9 cellular contexts compared by ENCODE assay signal in genomic region chr7:100434297-100435144, GRCh38. TPM values are rescaled to one million over a fixed set of nuclear protein-coding genes. Genes with fewer than 3 reads are reported as not detected.
DNase-seq lines count a peak whose midpoint lies in the region; TF ChIP-seq lines count a peak whose summit lies in the region.
"Had no signal": no experiment of that assay in that cellular context is flagged by ENCODE, and none has a peak within 500 bp of the region (broad histone marks: within the 10 kb centered on the region; RNA-seq: fewer than 3 reads in every experiment).

No MANE protein-coding gene starts in this region.

- peaks cover 43% of the 10 kb centered on the region for H3K36me3 ChIP-seq in HUES64 (ENCODE audit: insufficient read depth, low read length)
- H3K36me3 ChIP-seq in breast epithelium: no peaks in the 10 kb centered on the region
- H3K36me3 ChIP-seq in mucosa of stomach (ENCODE audit: control insufficient read depth, insufficient read depth, low read length): peaks cover 6% of the 10 kb centered on the region

- no peaks in the 10 kb centered on the region for H3K27me3 ChIP-seq in HUES64 (ENCODE audit: insufficient read depth, low read length)
- H3K27me3 ChIP-seq in breast epithelium: no peaks in the 10 kb centered on the region
- H3K27me3 ChIP-seq in mucosa of stomach (ENCODE audit: control insufficient read depth, insufficient read depth, low read length): no peaks in the 10 kb centered on the region

- H3K4me3 ChIP-seq in AG10803 (ENCODE audit: low read length) (peak overlapping the region; percentile 86), HUES64 (ENCODE audit: low read length) (peak overlapping the region; percentile 82), breast epithelium (peak overlapping the region in 2 of 3 donors; percentile 85 to 96), mucosa of stomach (ENCODE audit: low read length) (no peak overlapping the region)

- no peak for TF ChIP-seq POLR2A in breast epithelium (IDR thresholded peaks at IDR 0.05)

- peak overlapping the region; percentile 85; the same call in 1 of the 2 replicates for H3K9ac ChIP-seq in HUES64 (ENCODE audit: low read depth, low read length)
- peak overlapping the region; percentile 87 for H3K9ac ChIP-seq in mucosa of stomach (ENCODE audit: low read length)

- TF ChIP-seq CTCF in AG10803 (conservative IDR thresholded peaks at IDR 0.05; ENCODE audit: low read length): no peak
- TF ChIP-seq CTCF in breast epithelium (IDR thresholded peaks at IDR 0.05): no peak

- DNase-seq in AG10803 (ENCODE audit: low read depth) (no peak), breast epithelium (ENCODE audit: low spot score in 2 of 2) (no peak), EL (no peak), NCI-H345 treated with DMSO at 0.1 percent for 48 hours (lab: John Stamatoyannopoulos, UW; ENCODE audit: unreplicated experiment) (no peak), NCI-H1417 treated with DMSO at 0.1 percent for 48 hours (lab: John Stamatoyannopoulos, UW) (no peak), germinal center (ENCODE audit: low spot score) (no peak)
- DNase-seq: NCI-H526 treated with DMSO at 0.1 percent for 48 hours had no signal

- H3K4me1 ChIP-seq in HUES64 (ENCODE audit: insufficient read depth, low read length): peaks cover 9% of the 10 kb centered on the region; the same call in 1 of the 2 replicates
- peaks cover 8 to 33% of the 10 kb centered on the region in 2 donors for H3K4me1 ChIP-seq in breast epithelium
- H3K4me1 ChIP-seq in mucosa of stomach (ENCODE audit: control insufficient read depth, insufficient read depth, low read length): peaks cover 33% of the 10 kb centered on the region

- WGBS in HUES64: 90% methylated on average over 22 of the region's 22 CpGs

- H3K27ac ChIP-seq in HUES64 (ENCODE audit: low read depth, low read length): peak overlapping the region; percentile 90
- peak overlapping the region; percentile 96 to 100 for H3K27ac ChIP-seq in breast epithelium

- intact Hi-C loops in breast epithelium (cut with DNase I; ENCODE audit: low total_unique reads): no loop called here

- no peaks in the 10 kb centered on the region for H3K9me3 ChIP-seq in HUES64 (ENCODE audit: insufficient read depth, low read depth, low read length)
- no peaks in the 10 kb centered on the region for H3K9me3 ChIP-seq in breast epithelium
- H3K9me3 ChIP-seq in mucosa of stomach (ENCODE audit: control insufficient read depth, low read length): no peaks in the 10 kb centered on the region

RNA-seq across cellular contexts. Expression of gene PPP1R35, which starts 1.8 kb away (rescaled TPM):
- 27.4 TPM for polyA plus RNA-seq in HUES64 (2013, experiment 1 of 2)
- 41.0 TPM for polyA plus RNA-seq in HUES64 (2013, experiment 2 of 2)
- total RNA-seq in breast epithelium: 10 to 100 TPM; 14.1 to 42.6 (median 32.6) TPM

RNA-seq across cellular contexts. Expression of gene MEPCE, which starts 4.9 kb away (rescaled TPM):
- 40.5 TPM for polyA plus RNA-seq in HUES64 (2013, experiment 1 of 2)
- 36.3 TPM for polyA plus RNA-seq in HUES64 (2013, experiment 2 of 2)
- 10 to 100 TPM; 26.5 to 41.4 (median 40.6) TPM for total RNA-seq in breast epithelium

RNA-seq across cellular contexts. Expression of gene ZCWPW1, which starts 6.0 kb away (rescaled TPM):
- polyA plus RNA-seq in HUES64 (2013, experiment 1 of 2): 0.65 TPM
- polyA plus RNA-seq in HUES64 (2013, experiment 2 of 2): 1.2 TPM
- 10 to 100 TPM in 1 of 3 donors, 1 to 10 TPM in 2; 3.9 to 12.6 (median 8.6) TPM for total RNA-seq in breast epithelium

RNA-seq across cellular contexts. Expression of gene SPACDR, which starts 29.5 kb away (rescaled TPM):
- not detected for polyA plus RNA-seq in HUES64 (2013, experiment 1 of 2)
- 0.38 TPM for polyA plus RNA-seq in HUES64 (2013, experiment 2 of 2)
- not detected for total RNA-seq in breast epithelium

RNA-seq across cellular contexts. Expression of gene TSC22D4, which starts 44.5 kb away (rescaled TPM):
- polyA plus RNA-seq in HUES64 (2013, experiment 1 of 2): 15.6 TPM
- polyA plus RNA-seq in HUES64 (2013, experiment 2 of 2): 19.4 TPM
- total RNA-seq in breast epithelium: 10 to 100 TPM; 17.0 to 23.7 (median 19.7) TPM
